2 cellular contexts compared by ENCODE assay signal in the genomic region with DNA sequence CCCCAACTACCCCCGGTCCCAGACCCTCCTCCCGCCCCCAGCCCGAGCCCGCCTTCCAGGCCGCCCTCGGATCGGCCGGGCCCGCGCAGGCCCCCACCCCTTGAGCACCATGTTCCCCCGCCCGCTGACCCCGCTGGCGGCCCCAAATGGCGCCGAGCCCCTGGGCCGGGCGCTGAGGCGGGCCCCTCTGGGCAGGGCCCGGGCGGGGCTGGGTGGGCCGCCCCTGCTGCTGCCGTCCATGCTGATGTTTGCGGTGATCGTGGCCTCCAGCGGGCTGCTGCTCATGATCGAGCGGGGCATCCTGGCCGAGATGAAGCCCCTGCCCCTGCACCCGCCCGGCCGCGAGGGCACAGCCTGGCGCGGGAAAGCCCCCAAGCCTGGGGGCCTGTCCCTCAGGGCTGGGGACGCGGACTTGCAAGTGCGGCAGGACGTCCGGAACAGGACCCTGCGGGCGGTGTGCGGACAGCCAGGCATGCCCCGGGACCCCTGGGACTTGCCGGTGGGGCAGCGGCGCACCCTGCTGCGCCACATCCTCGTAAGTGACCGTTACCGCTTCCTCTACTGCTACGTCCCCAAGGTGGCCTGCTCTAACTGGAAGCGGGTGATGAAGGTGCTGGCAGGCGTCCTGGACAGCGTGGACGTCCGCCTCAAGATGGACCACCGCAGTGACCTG.
A peak's percentile ranks its signal among the peaks of the same experiment; 100 is the strongest.
TF ChIP-seq lines count a peak whose summit lies in the region.

No MANE protein-coding gene starts in this region.

TF ChIP-seq in GM23338, 12 proteins besides CTCF, POLR2A, EP300 and RAD21:
- no peak for TF ChIP-seq JUNB (IDR thresholded peaks at IDR 0.05; ENCODE audit: unreplicated experiment)
- no peak for TF ChIP-seq ZNF114 (CRISPR knock-in tag; IDR thresholded peaks at IDR 0.05)
- TF ChIP-seq, protein P1, sequence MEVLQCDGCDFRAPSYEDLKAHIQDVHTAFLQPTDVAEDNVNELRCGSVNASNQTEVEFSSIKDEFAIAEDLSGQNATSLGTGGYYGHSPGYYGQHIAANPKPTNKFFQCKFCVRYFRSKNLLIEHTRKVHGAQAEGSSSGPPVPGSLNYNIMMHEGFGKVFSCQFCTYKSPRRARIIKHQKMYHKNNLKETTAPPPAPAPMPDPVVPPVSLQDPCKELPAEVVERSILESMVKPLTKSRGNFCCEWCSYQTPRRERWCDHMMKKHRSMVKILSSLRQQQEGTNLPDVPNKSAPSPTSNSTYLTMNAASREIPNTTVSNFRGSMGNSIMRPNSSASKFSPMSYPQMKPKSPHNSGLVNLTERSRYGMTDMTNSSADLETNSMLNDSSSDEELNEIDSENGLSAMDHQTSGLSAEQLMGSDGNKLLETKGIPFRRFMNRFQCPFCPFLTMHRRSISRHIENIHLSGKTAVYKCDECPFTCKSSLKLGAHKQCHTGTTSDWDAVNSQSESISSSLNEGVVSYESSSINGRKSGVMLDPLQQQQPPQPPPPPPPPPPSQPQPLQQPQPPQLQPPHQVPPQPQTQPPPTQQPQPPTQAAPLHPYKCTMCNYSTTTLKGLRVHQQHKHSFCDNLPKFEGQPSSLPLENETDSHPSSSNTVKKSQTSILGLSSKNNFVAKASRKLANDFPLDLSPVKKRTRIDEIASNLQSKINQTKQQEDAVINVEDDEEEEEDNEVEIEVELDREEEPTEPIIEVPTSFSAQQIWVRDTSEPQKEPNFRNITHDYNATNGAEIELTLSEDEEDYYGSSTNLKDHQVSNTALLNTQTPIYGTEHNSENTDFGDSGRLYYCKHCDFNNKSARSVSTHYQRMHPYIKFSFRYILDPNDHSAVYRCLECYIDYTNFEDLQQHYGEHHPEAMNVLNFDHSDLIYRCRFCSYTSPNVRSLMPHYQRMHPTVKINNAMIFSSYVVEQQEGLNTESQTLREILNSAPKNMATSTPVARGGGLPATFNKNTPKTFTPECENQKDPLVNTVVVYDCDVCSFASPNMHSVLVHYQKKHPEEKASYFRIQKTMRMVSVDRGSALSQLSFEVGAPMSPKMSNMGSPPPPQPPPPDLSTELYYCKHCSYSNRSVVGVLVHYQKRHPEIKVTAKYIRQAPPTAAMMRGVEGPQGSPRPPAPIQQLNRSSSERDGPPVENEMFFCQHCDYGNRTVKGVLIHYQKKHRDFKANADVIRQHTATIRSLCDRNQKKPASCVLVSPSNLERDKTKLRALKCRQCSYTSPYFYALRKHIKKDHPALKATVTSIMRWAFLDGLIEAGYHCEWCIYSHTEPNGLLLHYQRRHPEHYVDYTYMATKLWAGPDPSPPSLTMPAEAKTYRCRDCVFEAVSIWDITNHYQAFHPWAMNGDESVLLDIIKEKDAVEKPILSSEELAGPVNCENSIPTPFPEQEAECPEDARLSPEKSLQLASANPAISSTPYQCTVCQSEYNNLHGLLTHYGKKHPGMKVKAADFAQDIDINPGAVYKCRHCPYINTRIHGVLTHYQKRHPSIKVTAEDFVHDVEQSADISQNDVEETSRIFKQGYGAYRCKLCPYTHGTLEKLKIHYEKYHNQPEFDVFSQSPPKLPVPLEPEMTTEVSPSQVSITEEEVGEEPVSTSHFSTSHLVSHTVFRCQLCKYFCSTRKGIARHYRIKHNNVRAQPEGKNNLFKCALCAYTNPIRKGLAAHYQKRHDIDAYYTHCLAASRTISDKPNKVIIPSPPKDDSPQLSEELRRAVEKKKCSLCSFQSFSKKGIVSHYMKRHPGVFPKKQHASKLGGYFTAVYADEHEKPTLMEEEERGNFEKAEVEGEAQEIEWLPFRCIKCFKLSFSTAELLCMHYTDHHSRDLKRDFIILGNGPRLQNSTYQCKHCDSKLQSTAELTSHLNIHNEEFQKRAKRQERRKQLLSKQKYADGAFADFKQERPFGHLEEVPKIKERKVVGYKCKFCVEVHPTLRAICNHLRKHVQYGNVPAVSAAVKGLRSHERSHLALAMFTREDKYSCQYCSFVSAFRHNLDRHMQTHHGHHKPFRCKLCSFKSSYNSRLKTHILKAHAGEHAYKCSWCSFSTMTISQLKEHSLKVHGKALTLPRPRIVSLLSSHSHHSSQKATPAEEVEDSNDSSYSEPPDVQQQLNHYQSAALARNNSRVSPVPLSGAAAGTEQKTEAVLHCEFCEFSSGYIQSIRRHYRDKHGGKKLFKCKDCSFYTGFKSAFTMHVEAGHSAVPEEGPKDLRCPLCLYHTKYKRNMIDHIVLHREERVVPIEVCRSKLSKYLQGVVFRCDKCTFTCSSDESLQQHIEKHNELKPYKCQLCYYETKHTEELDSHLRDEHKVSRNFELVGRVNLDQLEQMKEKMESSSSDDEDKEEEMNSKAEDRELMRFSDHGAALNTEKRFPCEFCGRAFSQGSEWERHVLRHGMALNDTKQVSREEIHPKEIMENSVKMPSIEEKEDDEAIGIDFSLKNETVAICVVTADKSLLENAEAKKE (CRISPR knock-in tag; IDR thresholded peaks at IDR 0.05): no peak
TF ChIP-seq in GM23338: peak in this region for 0.

TF ChIP-seq in GM12878, 131 proteins besides CTCF, POLR2A, EP300 and RAD21 (continues in another document):
- TF ChIP-seq IKZF1 (conservative IDR thresholded peaks at IDR 0.05): 0 out of 2 replicates have a peak, but pooled peaks have one; percentile 51
- TF ChIP-seq TCF12 (IDR thresholded peaks at IDR 0.05; ENCODE audit: low read depth, low read length): no peak
- TF ChIP-seq, protein P2, sequence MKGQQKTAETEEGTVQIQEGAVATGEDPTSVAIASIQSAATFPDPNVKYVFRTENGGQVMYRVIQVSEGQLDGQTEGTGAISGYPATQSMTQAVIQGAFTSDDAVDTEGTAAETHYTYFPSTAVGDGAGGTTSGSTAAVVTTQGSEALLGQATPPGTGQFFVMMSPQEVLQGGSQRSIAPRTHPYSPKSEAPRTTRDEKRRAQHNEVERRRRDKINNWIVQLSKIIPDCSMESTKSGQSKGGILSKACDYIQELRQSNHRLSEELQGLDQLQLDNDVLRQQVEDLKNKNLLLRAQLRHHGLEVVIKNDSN (IDR thresholded peaks at IDR 0.05; ENCODE audit: borderline replicate concordance, extremely low read length, insufficient read depth, low read depth, low read length): no peak
- TF ChIP-seq, protein P3, sequence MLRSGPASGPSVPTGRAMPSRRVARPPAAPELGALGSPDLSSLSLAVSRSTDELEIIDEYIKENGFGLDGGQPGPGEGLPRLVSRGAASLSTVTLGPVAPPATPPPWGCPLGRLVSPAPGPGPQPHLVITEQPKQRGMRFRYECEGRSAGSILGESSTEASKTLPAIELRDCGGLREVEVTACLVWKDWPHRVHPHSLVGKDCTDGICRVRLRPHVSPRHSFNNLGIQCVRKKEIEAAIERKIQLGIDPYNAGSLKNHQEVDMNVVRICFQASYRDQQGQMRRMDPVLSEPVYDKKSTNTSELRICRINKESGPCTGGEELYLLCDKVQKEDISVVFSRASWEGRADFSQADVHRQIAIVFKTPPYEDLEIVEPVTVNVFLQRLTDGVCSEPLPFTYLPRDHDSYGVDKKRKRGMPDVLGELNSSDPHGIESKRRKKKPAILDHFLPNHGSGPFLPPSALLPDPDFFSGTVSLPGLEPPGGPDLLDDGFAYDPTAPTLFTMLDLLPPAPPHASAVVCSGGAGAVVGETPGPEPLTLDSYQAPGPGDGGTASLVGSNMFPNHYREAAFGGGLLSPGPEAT (IDR thresholded peaks at IDR 0.05; ENCODE audit: low read depth): 0 out of 2 replicates have a peak, but pooled peaks have one; percentile 23
- TF ChIP-seq MEF2B (IDR thresholded peaks at IDR 0.05; ENCODE audit: partially characterized antibody, poor library complexity, severe bottlenecking): peak; percentile 42
- TF ChIP-seq BHLHE40 (IDR thresholded peaks at IDR 0.05; ENCODE audit: borderline replicate concordance in 1 of 2, low read depth in 2 of 2, low read length in 1 of 2): peak in 1 of 2 experiments; percentile 31; a peak in 1 of 4 replicates
- TF ChIP-seq BACH1 (IDR thresholded peaks at IDR 0.05; ENCODE audit: borderline replicate concordance): peak; percentile 20; the same call in 1 of the 2 replicates
- TF ChIP-seq, protein P4, sequence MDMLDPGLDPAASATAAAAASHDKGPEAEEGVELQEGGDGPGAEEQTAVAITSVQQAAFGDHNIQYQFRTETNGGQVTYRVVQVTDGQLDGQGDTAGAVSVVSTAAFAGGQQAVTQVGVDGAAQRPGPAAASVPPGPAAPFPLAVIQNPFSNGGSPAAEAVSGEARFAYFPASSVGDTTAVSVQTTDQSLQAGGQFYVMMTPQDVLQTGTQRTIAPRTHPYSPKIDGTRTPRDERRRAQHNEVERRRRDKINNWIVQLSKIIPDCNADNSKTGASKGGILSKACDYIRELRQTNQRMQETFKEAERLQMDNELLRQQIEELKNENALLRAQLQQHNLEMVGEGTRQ (IDR thresholded peaks at IDR 0.05; ENCODE audit: borderline replicate concordance, low read depth, low read length): no peak
- TF ChIP-seq RUNX3 (IDR thresholded peaks at IDR 0.05; ENCODE audit: low read length): 0 out of 2 replicates have a peak, but pooled peaks have one; percentile 15
- TF ChIP-seq KAT2A (conservative IDR thresholded peaks at IDR 0.05; ENCODE audit: control insufficient read depth, low read depth, low read length): no peak
- TF ChIP-seq, protein P5, sequence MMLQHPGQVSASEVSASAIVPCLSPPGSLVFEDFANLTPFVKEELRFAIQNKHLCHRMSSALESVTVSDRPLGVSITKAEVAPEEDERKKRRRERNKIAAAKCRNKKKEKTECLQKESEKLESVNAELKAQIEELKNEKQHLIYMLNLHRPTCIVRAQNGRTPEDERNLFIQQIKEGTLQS (IDR thresholded peaks at IDR 0.05; ENCODE audit: borderline replicate concordance, extremely low read depth, low read depth, low read length): no peak
- TF ChIP-seq, protein P6, sequence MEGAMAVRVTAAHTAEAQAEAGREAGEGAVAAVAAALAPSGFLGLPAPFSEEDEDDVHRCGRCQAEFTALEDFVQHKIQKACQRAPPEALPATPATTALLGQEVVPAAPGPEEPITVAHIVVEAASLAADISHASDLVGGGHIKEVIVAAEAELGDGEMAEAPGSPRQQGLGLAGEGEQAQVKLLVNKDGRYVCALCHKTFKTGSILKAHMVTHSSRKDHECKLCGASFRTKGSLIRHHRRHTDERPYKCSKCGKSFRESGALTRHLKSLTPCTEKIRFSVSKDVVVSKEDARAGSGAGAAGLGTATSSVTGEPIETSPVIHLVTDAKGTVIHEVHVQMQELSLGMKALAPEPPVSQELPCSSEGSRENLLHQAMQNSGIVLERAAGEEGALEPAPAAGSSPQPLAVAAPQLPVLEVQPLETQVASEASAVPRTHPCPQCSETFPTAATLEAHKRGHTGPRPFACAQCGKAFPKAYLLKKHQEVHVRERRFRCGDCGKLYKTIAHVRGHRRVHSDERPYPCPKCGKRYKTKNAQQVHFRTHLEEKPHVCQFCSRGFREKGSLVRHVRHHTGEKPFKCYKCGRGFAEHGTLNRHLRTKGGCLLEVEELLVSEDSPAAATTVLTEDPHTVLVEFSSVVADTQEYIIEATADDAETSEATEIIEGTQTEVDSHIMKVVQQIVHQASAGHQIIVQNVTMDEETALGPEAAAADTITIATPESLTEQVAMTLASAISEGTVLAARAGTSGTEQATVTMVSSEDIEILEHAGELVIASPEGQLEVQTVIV (IDR thresholded peaks at IDR 0.05; ENCODE audit: borderline replicate concordance, partially characterized antibody): no peak
- TF ChIP-seq GATAD2B (conservative IDR thresholded peaks at IDR 0.05; ENCODE audit: low read depth): peak; percentile 67
- TF ChIP-seq LARP7 (IDR thresholded peaks at IDR 0.05): peak; percentile 61; the same call in 1 of the 2 replicates
- 0 out of 2 replicates have a peak, but pooled peaks have one; percentile 36 for TF ChIP-seq NR2F1 (conservative IDR thresholded peaks at IDR 0.05)
- TF ChIP-seq, protein P7, sequence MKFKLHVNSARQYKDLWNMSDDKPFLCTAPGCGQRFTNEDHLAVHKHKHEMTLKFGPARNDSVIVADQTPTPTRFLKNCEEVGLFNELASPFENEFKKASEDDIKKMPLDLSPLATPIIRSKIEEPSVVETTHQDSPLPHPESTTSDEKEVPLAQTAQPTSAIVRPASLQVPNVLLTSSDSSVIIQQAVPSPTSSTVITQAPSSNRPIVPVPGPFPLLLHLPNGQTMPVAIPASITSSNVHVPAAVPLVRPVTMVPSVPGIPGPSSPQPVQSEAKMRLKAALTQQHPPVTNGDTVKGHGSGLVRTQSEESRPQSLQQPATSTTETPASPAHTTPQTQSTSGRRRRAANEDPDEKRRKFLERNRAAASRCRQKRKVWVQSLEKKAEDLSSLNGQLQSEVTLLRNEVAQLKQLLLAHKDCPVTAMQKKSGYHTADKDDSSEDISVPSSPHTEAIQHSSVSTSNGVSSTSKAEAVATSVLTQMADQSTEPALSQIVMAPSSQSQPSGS (IDR thresholded peaks at IDR 0.05; ENCODE audit: low read length): no peak
- TF ChIP-seq BCL11A (IDR thresholded peaks at IDR 0.05; ENCODE audit: low read depth, low read length): 0 out of 2 replicates have a peak, but pooled peaks have one; percentile 4
- TF ChIP-seq, protein P8, sequence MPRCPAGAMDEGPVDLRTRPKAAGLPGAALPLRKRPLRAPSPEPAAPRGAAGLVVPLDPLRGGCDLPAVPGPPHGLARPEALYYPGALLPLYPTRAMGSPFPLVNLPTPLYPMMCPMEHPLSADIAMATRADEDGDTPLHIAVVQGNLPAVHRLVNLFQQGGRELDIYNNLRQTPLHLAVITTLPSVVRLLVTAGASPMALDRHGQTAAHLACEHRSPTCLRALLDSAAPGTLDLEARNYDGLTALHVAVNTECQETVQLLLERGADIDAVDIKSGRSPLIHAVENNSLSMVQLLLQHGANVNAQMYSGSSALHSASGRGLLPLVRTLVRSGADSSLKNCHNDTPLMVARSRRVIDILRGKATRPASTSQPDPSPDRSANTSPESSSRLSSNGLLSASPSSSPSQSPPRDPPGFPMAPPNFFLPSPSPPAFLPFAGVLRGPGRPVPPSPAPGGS (IDR thresholded peaks at IDR 0.05; ENCODE audit: borderline replicate concordance, insufficient read depth, low read depth, low read length, poor library complexity, severe bottlenecking): no peak
- TF ChIP-seq YY1 (IDR thresholded peaks at IDR 0.05; ENCODE audit: low read depth, low read length): peak; percentile 51; the same call in 1 of the 2 replicates
- TF ChIP-seq WRNIP1 (IDR thresholded peaks at IDR 0.05; ENCODE audit: borderline replicate concordance, low read depth, low read length): no peak
